In the genomic region with DNA sequence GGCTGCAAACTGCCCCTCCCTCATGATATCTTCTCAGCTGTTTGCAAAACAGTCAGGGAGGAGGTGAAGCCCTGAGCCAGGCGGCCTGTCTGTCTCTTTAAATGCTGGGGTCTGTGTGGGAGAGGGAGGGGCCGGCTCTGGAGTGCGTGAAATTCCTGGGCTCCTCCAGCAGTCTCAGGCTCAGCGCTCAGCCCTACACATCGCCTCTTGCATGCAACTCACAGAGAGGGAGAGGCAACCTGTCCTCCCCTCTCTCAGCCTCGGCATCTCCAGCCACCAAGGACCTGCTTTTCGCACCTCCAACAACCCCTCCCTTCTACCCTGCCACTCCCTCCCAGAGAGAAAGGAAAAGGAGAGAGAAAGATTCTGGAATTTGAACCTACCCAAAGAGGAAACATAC, we compare ENCODE assay signal across 12 cellular contexts. TPM values are rescaled to one million over a fixed set of nuclear protein-coding genes. Genes with fewer than 3 reads are reported as not detected.
DNase-seq lines count a peak whose midpoint lies in the region; ATAC-seq, FAIRE-seq and TF ChIP-seq lines count a peak whose summit lies in the region.
"Had no signal": no experiment of that assay in that cellular context is flagged by ENCODE, and none has a peak within 500 bp of the region (broad histone marks: within the 10 kb centered on the region; RNA-seq: fewer than 3 reads in every experiment).

A gene (plus strand): TSS at position 171 of the 400 bp plus-strand sequence. CDS start 72,721 bp downstream, outside the sequence.

- no peak for DNase-seq in mammary epithelial cell
- DNase-seq in MCF 10A (ENCODE audit: unreplicated experiment), result no peak
- DNase-seq in urothelium cell line (ENCODE audit: low spot score), result peak; percentile 77
- no peak for DNase-seq in NOMO-1 treated with DMSO at 0.1 percent for 48 hours (lab: John Stamatoyannopoulos, UW; ENCODE audit: unreplicated experiment)
- DNase-seq: activated CD4-positive, alpha-beta T cell treated with anti-CD3 and anti-CD28 coated beads, Interleukin-2, amount 50 U/mL, for 48 hours; amniotic stem cell; RPMI8226 had no signal

- H3K9me3 ChIP-seq in mammary epithelial cell (replicated peaks; ENCODE audit: insufficient read depth, low read length) (peaks cover 7% of the 10 kb centered on the region), mesodermal cell (ENCODE audit: control insufficient read depth, low read length) (no peaks in the 10 kb centered on the region)
- H3K9me3 ChIP-seq: thoracic aorta had no signal

- intact Hi-C loops in mammary epithelial cell (cut with micrococcal nuclease) (no loop called here), MCF 10A (cut with micrococcal nuclease) (no loop called here)

- no TSS peak for BruUV-seq in mammary epithelial cell (replicated peaks; lab: Mats Ljungman, UMichigan)
- BruUV-seq in MCF 10A (replicated peaks; lab: Mats Ljungman, UMichigan), result no TSS peak

- no peak within 1 kb of the TSS for H3K27ac Mint-ChIP-seq in MCF 10A (ENCODE audit: low read depth, unreplicated experiment)

- no peaks in the 10 kb centered on the region for H3K36me3 ChIP-seq in mammary epithelial cell (ENCODE audit: insufficient read depth, low read length)
- H3K36me3 ChIP-seq in mesodermal cell (ENCODE audit: control insufficient read depth, insufficient read depth, low read length), result no peaks in the 10 kb centered on the region
- H3K36me3 ChIP-seq: thoracic aorta had no signal

- no peaks in the 10 kb centered on the region for H3K36me3 Mint-ChIP-seq in MCF 10A (ENCODE audit: insufficient read depth, unreplicated experiment)

- no peak within 1 kb of the TSS for H3K9ac ChIP-seq in mammary epithelial cell (ENCODE audit: insufficient read depth, low read length)

- H3K4me2 ChIP-seq in mammary epithelial cell (ENCODE audit: insufficient read depth, low read depth, low read length), result no peak within 1 kb of the TSS

- no peaks in the 10 kb centered on the region for H4K20me1 ChIP-seq in mammary epithelial cell (ENCODE audit: insufficient read depth, low read length)

- no peak within 1 kb of the TSS for H3K4me3 Mint-ChIP-seq in MCF 10A (ENCODE audit: unreplicated experiment)

- no peak within 1 kb of the TSS for H3K4me3 ChIP-seq in mammary epithelial cell (replicated peaks in 1 of 3; ENCODE audit: insufficient read depth in 1 of 3, low read depth in 2 of 3, low read length in 3 of 3)
- peak within 1 kb of the TSS; percentile 28 for H3K4me3 ChIP-seq in mesodermal cell (ENCODE audit: extremely low read depth, insufficient read depth, low read length, poor library complexity, severe bottlenecking)
- H3K4me3 ChIP-seq: thoracic aorta had no signal

- dilution Hi-C loops in mammary epithelial cell (cut with HindIII; ENCODE audit: low sequenced_read_pairs), result no loop called here

- ATAC-seq in GM21576 (IDR thresholded peaks at IDR 0.05; ENCODE audit: unreplicated experiment), result no peak
- no peak for ATAC-seq in GM18502 (IDR thresholded peaks at IDR 0.05; ENCODE audit: poor library complexity, unreplicated experiment)

- in situ Hi-C loops in mammary epithelial cell (cut with MboI; ENCODE audit: low sequenced_read_pairs in 2 of 2), result no loop called here

- no peaks in the 10 kb centered on the region for H3K27me3 ChIP-seq in mammary epithelial cell (ENCODE audit: insufficient read depth, low read length)

- CTCF ChIA-PET in mammary epithelial cell (lab: Charles Lee; ENCODE audit: low non-redundant PET) (no interaction called here), MCF 10A (lab: Yijun Ruan, JAX) (no interaction called here)

- H3K4me1 Mint-ChIP-seq in MCF 10A (ENCODE audit: insufficient read depth, unreplicated experiment), result no peaks in the 10 kb centered on the region

- WGBS in mammary epithelial cell (ENCODE audit: low coverage, missing lambda C conversion rate), result 0% methylated on average over 2 of the region's 7 CpGs
- WGBS in mesodermal cell (ENCODE audit: insufficient coverage in 2 of 2), 2 experiments, result 0% methylated on average over 3 of the region's 7 CpGs; no CpG with 5 or more reads in 1 of the 2 experiments

- FAIRE-seq in urothelium cell line (lab: Jason Lieb, UNC), result peak; percentile 37

- no peak within 1 kb of the TSS for H3K27ac ChIP-seq in mammary epithelial cell (ENCODE audit: insufficient read depth, low read depth, low read length)
- H3K27ac ChIP-seq in cingulate gyrus (ENCODE audit: low read depth, low read length), result peak within 1 kb of the TSS; percentile 26
- H3K27ac ChIP-seq in mesodermal cell (ENCODE audit: low read depth, low read length, severe bottlenecking), result no peak within 1 kb of the TSS
- H3K27ac ChIP-seq: thoracic aorta had no signal

- no peaks in the 10 kb centered on the region for H3K79me2 ChIP-seq in mammary epithelial cell (ENCODE audit: insufficient read depth, low read length)

- no peak for TF ChIP-seq CTCF in mammary epithelial cell (conservative IDR thresholded peaks at IDR 0.05 in 1 of 2, IDR thresholded peaks at IDR 0.05 in 1 of 2; ENCODE audit: extremely low read depth in 1 of 2, insufficient read depth in 1 of 2, low read depth in 1 of 2, low read length in 2 of 2)
- TF ChIP-seq CTCF in MCF 10A (IDR thresholded peaks at IDR 0.05; ENCODE audit: unreplicated experiment), result no peak

- peak within 1 kb of the TSS; percentile 11 for H2AFZ ChIP-seq in mammary epithelial cell (ENCODE audit: low read depth, low read length)

- no peaks in the 10 kb centered on the region for H3K9me3 Mint-ChIP-seq in MCF 10A (ENCODE audit: unreplicated experiment)

- peaks cover 87% of the 10 kb centered on the region for H3K27me3 Mint-ChIP-seq in MCF 10A (ENCODE audit: insufficient read depth, unreplicated experiment)

- POLR2A ChIA-PET in MCF 10A (lab: Yijun Ruan, JAX), result no interaction called here

- H3K4me1 ChIP-seq in mammary epithelial cell (ENCODE audit: insufficient read depth, low read length) (no peaks in the 10 kb centered on the region), mesodermal cell (ENCODE audit: control insufficient read depth, insufficient read depth, low read length, poor library complexity, severe bottlenecking) (peaks cover 26% of the 10 kb centered on the region)

RNA-seq across cellular contexts. Expression of the gene that starts here (rescaled TPM):
- under 1 TPM; under 0.01 to 0.75 TPM for total RNA-seq in mammary epithelial cell
- 0.26 TPM for polyA plus RNA-seq in mammary epithelial cell
- 0.83 TPM for polyA minus RNA-seq in mammary epithelial cell
- not detected in 2 replicates for total RNA-seq in MCF 10A (2022)
- 2.3 TPM for polyA plus RNA-seq in mesodermal cell (2013, experiment 1 of 2)
- 2.3 TPM for polyA plus RNA-seq in mesodermal cell (2013, experiment 2 of 2)
